ENCODE assay signal across 11 cellular contexts in genomic region chr12:124727922-124728321, GRCh38.
DNase-seq lines count a peak whose midpoint lies in the region; ATAC-seq, FAIRE-seq and TF ChIP-seq lines count a peak whose summit lies in the region.
"Had no signal": no experiment of that assay in that cellular context is flagged by ENCODE, and none has a peak within 500 bp of the region (broad histone marks: within the 10 kb centered on the region; RNA-seq: fewer than 3 reads in every experiment).

No MANE protein-coding gene starts in this region.

- WGBS in mammary epithelial cell (ENCODE audit: low coverage, missing lambda C conversion rate), result 29% methylated on average over 8 of the region's 10 CpGs
- WGBS in tibial nerve, 2 donors, result 77 to 79% methylated on average over 10 of the region's 10 CpGs

- peak overlapping the region; percentile 80 to 84 for H3K27ac ChIP-seq in breast epithelium
- H3K27ac ChIP-seq in mammary epithelial cell (ENCODE audit: insufficient read depth, low read depth, low read length), result no peak overlapping the region
- peak overlapping the region; percentile 60 for H3K27ac ChIP-seq in RWPE2 (ENCODE audit: poor library complexity, severe bottlenecking)
- H3K27ac ChIP-seq in keratinocyte (ENCODE audit: control insufficient read depth, insufficient read depth, low read length), result no peak overlapping the region
- H3K27ac ChIP-seq in tibial nerve, result peak overlapping the region in 3 of 4 donors; percentile 45 to 85 (median 78)

- TF ChIP-seq EP300 in tibial nerve (IDR thresholded peaks at IDR 0.05), result no peak

- H3K79me2 ChIP-seq in mammary epithelial cell (ENCODE audit: insufficient read depth, low read length) (no peaks in the 10 kb centered on the region), keratinocyte (ENCODE audit: control insufficient read depth, insufficient read depth, low read length) (no peaks in the 10 kb centered on the region)

- in situ Hi-C loops in mammary epithelial cell (cut with MboI; ENCODE audit: low sequenced_read_pairs in 2 of 2), result no loop called here

- H3K27me3 ChIP-seq in breast epithelium (no peaks in the 10 kb centered on the region), mammary epithelial cell (ENCODE audit: insufficient read depth, low read length) (no peaks in the 10 kb centered on the region), RWPE2 (ENCODE audit: insufficient read depth, poor library complexity, severe bottlenecking) (no peaks in the 10 kb centered on the region), keratinocyte (ENCODE audit: control insufficient read depth, extremely low read depth, insufficient read depth, low read length) (no peaks in the 10 kb centered on the region), tibial nerve (no peaks in the 10 kb centered on the region)

- intact Hi-C loops in breast epithelium (cut with DNase I; ENCODE audit: low total_unique reads), result no loop called here
- intact Hi-C loops in mammary epithelial cell (cut with micrococcal nuclease), result loop anchor here (1.0 to 2.0 kb wide), 2 partner anchors 39 to 162 kb away; no protein-coding TSS in a partner anchor

- ATAC-seq in RWPE2 (ENCODE audit: low read depth) (no peak), HG02884 (IDR thresholded peaks at IDR 0.05; ENCODE audit: unreplicated experiment) (no peak)
- ATAC-seq: activated CD8-positive, alpha-beta T cell treated with anti-CD3 and anti-CD28 coated beads for 36 hours had no signal

- H3K4me1 ChIP-seq in breast epithelium (peaks cover 0 to 6% of the 10 kb centered on the region in 2 donors), mammary epithelial cell (ENCODE audit: insufficient read depth, low read length) (peaks cover 8% of the 10 kb centered on the region), RWPE2 (ENCODE audit: insufficient read depth, poor library complexity, severe bottlenecking) (peaks cover 15% of the 10 kb centered on the region), keratinocyte (ENCODE audit: control insufficient read depth, extremely low read depth, insufficient read depth, low read length) (peaks cover 7% of the 10 kb centered on the region), tibial nerve (peaks cover 0 to 42% (median 11%) of the 10 kb centered on the region in 4 donors)

- H3K9me3 ChIP-seq in breast epithelium (no peaks in the 10 kb centered on the region), mammary epithelial cell (replicated peaks; ENCODE audit: insufficient read depth, low read length) (peaks cover 2% of the 10 kb centered on the region), RWPE2 (ENCODE audit: severe bottlenecking) (no peaks in the 10 kb centered on the region), keratinocyte (ENCODE audit: control insufficient read depth, low read depth, low read length) (no peaks in the 10 kb centered on the region), tibial nerve (no peaks in the 10 kb centered on the region)

- no peak for FAIRE-seq in keratinocyte (lab: Jason Lieb, UNC)

- BruUV-seq in mammary epithelial cell (replicated peaks; lab: Mats Ljungman, UMichigan), result no TSS peak

- TF ChIP-seq CTCF in breast epithelium (IDR thresholded peaks at IDR 0.05) (no peak), mammary epithelial cell (conservative IDR thresholded peaks at IDR 0.05 in 1 of 2, IDR thresholded peaks at IDR 0.05 in 1 of 2; ENCODE audit: extremely low read depth in 1 of 2, insufficient read depth in 1 of 2, low read depth in 1 of 2, low read length in 2 of 2) (peak in 1 of 2 donors; percentile 23), RWPE2 (IDR thresholded peaks at IDR 0.05; ENCODE audit: poor library complexity, severe bottlenecking) (peak; percentile 47), keratinocyte (optimal IDR thresholded peaks at IDR 0.05 in 1 of 3, IDR thresholded peaks at IDR 0.05 in 1 of 3, conservative IDR thresholded peaks at IDR 0.05 in 1 of 3; ENCODE audit: extremely low read depth in 1 of 3, insufficient read depth in 2 of 3, low read length in 3 of 3) (peak in 2 of 3 experiments; percentile 17 to 41), tibial nerve (IDR thresholded peaks at IDR 0.05) (no peak), GM10248 (IDR thresholded peaks at IDR 0.05; ENCODE audit: control extremely low read depth, extremely low read depth, low read depth, missing control alignments) (no peak)

- H3K4me3 ChIP-seq in breast epithelium, result no peak overlapping the region
- no peak overlapping the region for H3K4me3 ChIP-seq in mammary epithelial cell (replicated peaks in 1 of 3; ENCODE audit: insufficient read depth in 1 of 3, low read depth in 2 of 3, low read length in 3 of 3)
- no peak overlapping the region for H3K4me3 ChIP-seq in RWPE2 (ENCODE audit: severe bottlenecking)
- H3K4me3 ChIP-seq in keratinocyte (ENCODE audit: control insufficient read depth in 2 of 3, extremely low read depth in 1 of 3, insufficient read depth in 2 of 3, low read depth in 1 of 3, low read length in 3 of 3), result no peak overlapping the region
- H3K4me3 ChIP-seq in tibial nerve, result no peak overlapping the region

- no peaks in the 10 kb centered on the region for H3K9me1 ChIP-seq in keratinocyte (ENCODE audit: control insufficient read depth, extremely low read depth, insufficient read depth, low read length)

- H3K36me3 ChIP-seq in breast epithelium (no peaks in the 10 kb centered on the region), mammary epithelial cell (ENCODE audit: insufficient read depth, low read length) (no peaks in the 10 kb centered on the region), RWPE2 (ENCODE audit: low read depth) (no peaks in the 10 kb centered on the region), keratinocyte (ENCODE audit: control insufficient read depth in 2 of 2, extremely low read depth in 1 of 2, insufficient read depth in 2 of 2, low read length in 2 of 2) (no peaks in the 10 kb centered on the region), tibial nerve (no peaks in the 10 kb centered on the region)

- H3K4me2 ChIP-seq in mammary epithelial cell (ENCODE audit: insufficient read depth, low read depth, low read length) (no peak overlapping the region), keratinocyte (ENCODE audit: control insufficient read depth, extremely low read depth, insufficient read depth, low read depth, low read length) (no peak overlapping the region)

- dilution Hi-C loops in mammary epithelial cell (cut with HindIII; ENCODE audit: low sequenced_read_pairs) (no loop called here), keratinocyte (cut with MboI; ENCODE audit: extremely low pct_ligation_motif_present, low sequenced_read_pairs) (no loop called here)

- TF ChIP-seq POLR2A in breast epithelium (IDR thresholded peaks at IDR 0.05), result no peak
- TF ChIP-seq POLR2A in tibial nerve (IDR thresholded peaks at IDR 0.05), result no peak

- DNase-seq in breast epithelium (ENCODE audit: low spot score in 2 of 2) (no peak), mammary epithelial cell (no peak), RWPE2 (ENCODE audit: low spot score) (no peak), keratinocyte (ENCODE audit: low read depth, low spot score) (no peak), tibial nerve (ENCODE audit: low spot score in 2 of 2) (no peak), GM10248 (ENCODE audit: extremely low spot score) (no peak), SIG-M5 (lab: John Stamatoyannopoulos, UW) (no peak)
- DNase-seq: activated CD8-positive, alpha-beta T cell treated with anti-CD3 and anti-CD28 coated beads for 36 hours; activated effector memory CD4-positive, alpha-beta T cell treated with anti-CD3 and anti-CD28 coated beads, Interleukin-2, amount 50 U/mL, for 16 hours; NCI-H226 had no signal

- H3K9ac ChIP-seq in mammary epithelial cell (ENCODE audit: insufficient read depth, low read length) (no peak overlapping the region), keratinocyte (ENCODE audit: control insufficient read depth, extremely low read depth, insufficient read depth, low read length) (no peak overlapping the region)

- CTCF ChIA-PET in mammary epithelial cell (lab: Charles Lee; ENCODE audit: low non-redundant PET), result interaction anchor here (0.5 kb wide), 1 partner anchor 179 kb away, joined by 4 read pairs; no protein-coding TSS in a partner anchor
- CTCF ChIA-PET in GM10248 (lab: Yijun Ruan, JAX), result interaction anchor here (1.5 kb wide), 1 partner anchor 20 kb away, joined by 3 read pairs; no protein-coding TSS in a partner anchor

- H2AFZ ChIP-seq in mammary epithelial cell (ENCODE audit: low read depth, low read length) (no peak overlapping the region), keratinocyte (ENCODE audit: control insufficient read depth, low read length) (no peak overlapping the region)

- POLR2A ChIA-PET in GM10248 (lab: Yijun Ruan, JAX), result no interaction called here

- H4K20me1 ChIP-seq in mammary epithelial cell (ENCODE audit: insufficient read depth, low read length) (no peaks in the 10 kb centered on the region), keratinocyte (ENCODE audit: control insufficient read depth, extremely low read depth, insufficient read depth, low read length) (no peaks in the 10 kb centered on the region)

Comparison
In these comparisons a context has a peak if more than half of its experiments do, and no peak if none do; other contexts are left out.
1. H3K27ac ChIP-seq: peak in breast epithelium (2 of 2), RWPE2 (single experiment) and tibial nerve (3 of 4); none in mammary epithelial cell (single experiment) and keratinocyte (single experiment).
2. CTCF ChIP-seq: peak in RWPE2 (single experiment) and keratinocyte (2 of 3); none in breast epithelium (0 of 3), tibial nerve (0 of 5) and GM10248 (single experiment).